ENCODE assay signal across 9 cellular contexts in the genomic region with DNA sequence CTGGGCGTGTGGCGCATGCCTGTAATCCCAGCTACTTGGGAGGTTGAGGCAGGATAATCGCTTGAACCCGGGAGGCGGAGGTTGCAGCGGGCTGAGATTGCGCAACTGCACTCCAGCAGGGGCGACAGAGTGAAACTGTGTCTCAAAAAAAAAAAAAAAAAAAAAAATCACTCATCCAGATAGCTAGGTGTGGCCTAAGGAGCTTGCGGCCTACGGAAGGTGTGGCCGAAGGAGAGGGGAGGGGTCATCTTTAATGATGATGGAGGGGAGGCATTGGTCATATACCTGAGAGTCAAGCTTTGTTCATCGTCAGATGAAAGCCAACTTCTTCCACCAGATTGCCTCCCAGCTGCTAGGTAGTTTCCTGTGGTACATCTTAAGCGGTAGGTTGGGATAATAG. TPM values are rescaled to one million over a fixed set of nuclear protein-coding genes. Genes with fewer than 3 reads are reported as not detected.
DNase-seq lines count a peak whose midpoint lies in the region; ATAC-seq and TF ChIP-seq lines count a peak whose summit lies in the region.
"Had no signal": no experiment of that assay in that cellular context is flagged by ENCODE, and none has a peak within 500 bp of the region (broad histone marks: within the 10 kb centered on the region; RNA-seq: fewer than 3 reads in every experiment).

No MANE protein-coding gene starts in this region.

- H3K4me1 ChIP-seq in esophagus squamous epithelium (peaks cover 17 to 39% (median 32%) of the 10 kb centered on the region in 3 donors), psoas muscle (peaks cover 35% of the 10 kb centered on the region)

- intact Hi-C loops in esophagus squamous epithelium (cut with DNase I) (loop anchor here (5.0 to 10.0 kb wide), 2 partner anchors 73 to 111 kb away; a partner anchor contains a TSS), psoas muscle (cut with DNase I) (loop anchor here in 1 of 2 donors (5.0 kb wide), 1 partner anchor 126 kb away; a partner anchor contains a TSS)

- H3K36me3 ChIP-seq in esophagus squamous epithelium (peaks cover 0 to 15% (median 0%) of the 10 kb centered on the region in 3 donors), psoas muscle (ENCODE audit: insufficient read depth in 1 of 2, low read depth in 1 of 2) (peaks cover 7 to 8% of the 10 kb centered on the region in 2 donors)

- H3K4me3 ChIP-seq in GM12865 (ENCODE audit: low read depth, low read length): no peak overlapping the region
- no peak overlapping the region for H3K4me3 ChIP-seq in esophagus squamous epithelium
- peak overlapping the region; percentile 18 for H3K4me3 ChIP-seq in psoas muscle

- ATAC-seq in psoas muscle (no peak), GM18505 (IDR thresholded peaks at IDR 0.05; ENCODE audit: unreplicated experiment) (no peak), GM18868 (IDR thresholded peaks at IDR 0.05; ENCODE audit: unreplicated experiment) (no peak)

- in situ Hi-C loops in KBM-7 (cut with MboI; ENCODE audit: low pct_unique_long_range_greater_than_20kb, low sequenced_read_pairs): no loop called here

- TF ChIP-seq POLR2A in esophagus squamous epithelium (IDR thresholded peaks at IDR 0.05) (no peak), GM18505 (IDR thresholded peaks at IDR 0.05; ENCODE audit: borderline replicate concordance, extremely low read depth, insufficient read depth, insufficient read length) (no peak)

- H3K9me3 ChIP-seq in esophagus squamous epithelium (no peaks in the 10 kb centered on the region), psoas muscle (no peaks in the 10 kb centered on the region)
- H3K9me3 ChIP-seq: thoracic aorta had no signal

- WGBS in esophagus squamous epithelium, 2 donors: 55 to 59% methylated on average over 12 to 13 of the region's 13 CpGs
- 85 to 91% (median 89%) methylated on average over 13 of the region's 13 CpGs for WGBS in psoas muscle, 3 donors

- DNase-seq in GM12865 (ENCODE audit: low read depth): peak; percentile 6
- DNase-seq in KBM-7: peak; percentile 35
- DNase-seq in esophagus squamous epithelium (lab: John Stamatoyannopoulos, UW): no peak
- DNase-seq in psoas muscle: no peak
- DNase-seq in activated CD8-positive, alpha-beta memory T cell treated with anti-CD3 and anti-CD28 coated beads, Interleukin-2, amount 50 U/mL, for 48 hours: no peak

- H3K27me3 ChIP-seq in esophagus squamous epithelium (no peaks in the 10 kb centered on the region), psoas muscle (ENCODE audit: insufficient read depth in 3 of 3, low read length in 2 of 3) (no peaks in the 10 kb centered on the region)

- TF ChIP-seq CTCF in GM12865 (IDR thresholded peaks at IDR 0.05; ENCODE audit: insufficient read depth, low read depth, low read length, missing control alignments): no peak
- TF ChIP-seq CTCF in esophagus squamous epithelium (IDR thresholded peaks at IDR 0.05): no peak
- TF ChIP-seq CTCF in psoas muscle (IDR thresholded peaks at IDR 0.05): no peak

- H3K27ac ChIP-seq in esophagus squamous epithelium: peak overlapping the region; percentile 16 to 97 (median 73)
- H3K27ac ChIP-seq in psoas muscle: peak overlapping the region; percentile 99
- H3K27ac ChIP-seq: SK-N-MC, thoracic aorta had no signal

RNA-seq across cellular contexts. Expression of a gene that starts 0.8 kb away (rescaled TPM):
- total RNA-seq in esophagus squamous epithelium: 10 to 100 TPM; 17.0 to 42.8 (median 28.2) TPM
- total RNA-seq in psoas muscle: 10 to 100 TPM; 19.4 to 47.2 (median 38.4) TPM
- 100 to 1,000 TPM in 1 of 3 donors, 10 to 100 TPM in 2; 13.5 to 187 (median 25.0) TPM for polyA plus RNA-seq in psoas muscle

RNA-seq across cellular contexts. Expression of a gene that starts 43.9 kb away (rescaled TPM):
- total RNA-seq in esophagus squamous epithelium (10 to 100 TPM; 20.5 to 38.0 (median 25.2) TPM), psoas muscle (1 to 10 TPM in 1 of 4 donors, under 1 TPM in 3; 0.46 to 1.6 (median 0.64) TPM)
- polyA plus RNA-seq in psoas muscle: 1 to 10 TPM in 1 of 3 donors, under 1 TPM in 2; 0.43 to 1.3 (median 0.69) TPM

Comparison
In these comparisons a context has a peak if more than half of its experiments do, and no peak if none do; other contexts are left out.
1. DNase-seq: peak in GM12865 (single experiment) and KBM-7 (single experiment); none in esophagus squamous epithelium (single experiment), psoas muscle (0 of 2) and activated CD8-positive, alpha-beta memory T cell treated with anti-CD3 and anti-CD28 coated beads, Interleukin-2, amount 50 U/mL, for 48 hours (single experiment).
2. RNA of a gene that starts 43.9 kb away (total RNA-seq): 20.5 to 38.0 TPM in esophagus squamous epithelium; 0.46 to 1.6 TPM in psoas muscle; every median in the first group is over 4 times any median in the second.